Comparison of ENCODE assay signal across 39 cellular contexts in the genomic region with DNA sequence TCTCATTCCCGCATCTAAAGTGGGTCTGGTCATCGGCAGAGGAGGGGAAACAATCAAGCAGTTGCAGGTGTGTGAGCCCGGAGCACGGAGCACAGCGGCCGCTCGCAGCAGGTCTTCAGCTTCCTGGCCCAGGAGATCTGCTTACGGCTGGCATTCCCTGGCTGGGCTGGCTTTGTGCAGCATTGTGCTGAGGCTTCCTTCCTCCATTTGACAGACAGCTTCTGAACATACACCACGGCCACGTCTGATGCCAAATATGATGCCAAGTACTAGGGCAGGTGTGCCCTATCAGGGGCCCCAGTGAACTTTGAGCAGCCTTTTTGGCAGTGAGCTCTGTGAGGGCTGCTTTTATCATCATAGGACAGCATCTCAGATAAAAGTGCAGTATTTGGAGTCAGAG. TPM values are rescaled to one million over a fixed set of nuclear protein-coding genes. Genes with fewer than 3 reads are reported as not detected.
"Had no signal": no experiment of that assay in that cellular context is flagged by ENCODE, and none has a peak within 500 bp of the region (broad histone marks: within the 10 kb centered on the region; RNA-seq: fewer than 3 reads in every experiment).

No MANE protein-coding gene starts in this region.

- H3K9me3 Mint-ChIP-seq: activated B cell treated with CpG ODN at 0.5 μM for 24 hours; activated CD4-positive, alpha-beta memory T cell treated with anti-CD3 and anti-CD28 coated beads for 36 hours; activated naive CD8-positive, alpha-beta T cell treated with anti-CD3 and anti-CD28 coated beads for 36 hours; activated T-cell treated with anti-CD3 and anti-CD28 coated beads, Interleukin-2, amount 50 U/mL, for 4 hours; activated T-helper 1 cell treated with anti-CD3 and anti-CD28 coated beads, Interleukin-12 subunit alpha, Interleukin-12 subunit beta, Interleukin-2, Interleukin-4 antibody, amounts not matched to agents 30 ng/mL and 10 ng/mL and 1 ng/mL, durations not matched to agents 14 hours and 24 hours and 36 hours; T-cell had no signal

- DNase-seq: activated B cell treated with CpG ODN at 0.5 μM for 24 hours; activated CD4-positive, alpha-beta memory T cell treated with anti-CD3 and anti-CD28 coated beads for 36 hours; activated CD4-positive, alpha-beta T cell treated with anti-CD3 and anti-CD28 coated beads for 4 hours; activated CD4-positive, alpha-beta T cell treated with anti-CD3 and anti-CD28 coated beads, Interleukin-2, amount 50 U/mL, for 1 hour; activated CD4-positive, CD25-positive, alpha-beta regulatory T cell treated with anti-CD3 and anti-CD28 coated beads, Interleukin-2, amount 50 U/mL, for 72 hours; activated CD8-positive, alpha-beta memory T cell treated with anti-CD3 and anti-CD28 coated beads, Interleukin-2, amount 50 U/mL, for 4 hours; activated gamma-delta T cell treated with Interleukin-2 at 50 U/mL for 16 hours; activated naive CD4-positive, alpha-beta T cell treated with anti-CD3 and anti-CD28 coated beads, Interleukin-2, amount 50 U/mL, for 16 hours; activated naive CD8-positive, alpha-beta T cell treated with anti-CD3 and anti-CD28 coated beads for 36 hours; activated T-cell treated with anti-CD3 and anti-CD28 coated beads for 4 hours; activated T-cell treated with anti-CD3 and anti-CD28 coated beads, Interleukin-2, amount 50 U/mL, for 4 hours; amniotic stem cell; Kasumi-1; KG1; MG63; NCI-H1048; NCI-H1105 treated with DMSO at 0.1 percent for 48 hours; NCI-H1436; NCI-H1694; NCI-H1930; NCI-H2081 treated with DMSO at 0.1 percent for 48 hours; NCI-H2171; NCI-H510A; NCI-H526; NCI-H748 treated with DMSO at 0.1 percent for 48 hours; NK-92 treated with Interleukin-12 subunit alpha and Interleukin-12 subunit beta, amount 100 ng/mL, for 24 hours; PC-3; Peyer's patch; RPMI8226; SIG-M5; T-cell; T-helper 17 cell; T-helper 9 cell had no signal

- H3K4me1 Mint-ChIP-seq: activated B cell treated with CpG ODN at 0.5 μM for 24 hours; activated naive CD8-positive, alpha-beta T cell treated with anti-CD3 and anti-CD28 coated beads for 36 hours; T-cell; T-helper 17 cell had no signal

- H3K4me3 ChIP-seq: ascending aorta, cardiac muscle cell, MG63, Peyer's patch had no signal

- ATAC-seq: activated T-cell treated with anti-CD3 and anti-CD28 coated beads, Interleukin-2, amount 50 U/mL, for 4 hours; PC-3; SK-N-SH treated with all-trans-retinoic acid at 6 μM for 48 hours; T-cell; T-helper 17 cell had no signal

- H3K4me3 Mint-ChIP-seq: activated B cell treated with CpG ODN at 0.5 μM for 24 hours; activated CD4-positive, alpha-beta memory T cell treated with anti-CD3 and anti-CD28 coated beads for 36 hours; activated naive CD8-positive, alpha-beta T cell treated with anti-CD3 and anti-CD28 coated beads for 36 hours; activated T-cell treated with anti-CD3 and anti-CD28 coated beads, Interleukin-2, amount 50 U/mL, for 4 hours; activated T-helper 1 cell treated with anti-CD3 and anti-CD28 coated beads, Interleukin-12 subunit alpha, Interleukin-12 subunit beta, Interleukin-2, Interleukin-4 antibody, amounts not matched to agents 30 ng/mL and 10 ng/mL and 1 ng/mL, durations not matched to agents 14 hours and 24 hours and 36 hours; T-cell; T-helper 17 cell had no signal

- H3K27ac Mint-ChIP-seq: activated B cell treated with CpG ODN at 0.5 μM for 24 hours; activated CD4-positive, alpha-beta memory T cell treated with anti-CD3 and anti-CD28 coated beads for 36 hours; activated naive CD8-positive, alpha-beta T cell treated with anti-CD3 and anti-CD28 coated beads for 36 hours; activated T-helper 1 cell treated with anti-CD3 and anti-CD28 coated beads, Interleukin-12 subunit alpha, Interleukin-12 subunit beta, Interleukin-2, Interleukin-4 antibody, amounts not matched to agents 30 ng/mL and 10 ng/mL and 1 ng/mL, durations not matched to agents 14 hours and 24 hours and 36 hours; T-cell; T-helper 17 cell had no signal

- H3K9me3 ChIP-seq: ascending aorta, MG63, Peyer's patch had no signal

- H3K27ac ChIP-seq: ascending aorta, cardiac muscle cell, Peyer's patch, VCaP had no signal

- H3K4me1 ChIP-seq: ascending aorta, Peyer's patch had no signal

- H3K27me3 Mint-ChIP-seq: activated B cell treated with CpG ODN at 0.5 μM for 24 hours; activated CD4-positive, alpha-beta memory T cell treated with anti-CD3 and anti-CD28 coated beads for 36 hours; activated naive CD8-positive, alpha-beta T cell treated with anti-CD3 and anti-CD28 coated beads for 36 hours; T-cell; T-helper 17 cell had no signal

- H3K27me3 ChIP-seq: ascending aorta, cardiac muscle cell, MG63, Peyer's patch had no signal

RNA-seq across cellular contexts. Expression of gene PRDM12, which starts 47.9 kb away (rescaled TPM):
- total RNA-seq: activated B cell treated with CpG ODN at 0.5 μM for 24 hours; activated naive CD8-positive, alpha-beta T cell treated with anti-CD3 and anti-CD28 coated beads for 36 hours; ascending aorta; PC-3; SK-MEL-5; T-helper 17 cell had no signal
